Comparison of ENCODE assay signal across 28 cellular contexts in the genomic region with DNA sequence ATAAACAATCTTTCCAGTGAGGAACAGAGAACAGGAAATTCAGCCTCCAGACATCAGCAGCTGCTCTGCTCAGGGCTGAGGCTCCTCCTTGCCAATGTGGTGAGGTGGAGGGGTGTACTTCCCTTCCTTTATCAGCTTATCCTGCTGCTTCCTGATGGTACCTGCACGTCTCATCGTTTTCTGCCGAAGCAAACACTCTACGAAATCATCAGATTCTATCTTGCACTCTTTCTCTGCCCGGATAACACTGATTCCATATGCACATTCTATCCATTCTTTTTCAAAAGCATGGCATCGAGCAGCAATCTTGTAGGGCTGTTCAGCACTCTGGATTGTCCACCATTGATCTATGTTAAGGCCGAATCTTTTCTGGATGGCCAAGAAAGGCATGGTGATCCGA. TPM values are rescaled to one million over a fixed set of nuclear protein-coding genes. Genes with fewer than 3 reads are reported as not detected.
"Had no signal": no experiment of that assay in that cellular context is flagged by ENCODE, and none has a peak within 500 bp of the region (broad histone marks: within the 10 kb centered on the region; RNA-seq: fewer than 3 reads in every experiment).

No MANE protein-coding gene starts in this region.

- H3K9me3 ChIP-seq: gastrocnemius medialis, lower lobe of right lung, prostate gland, right atrium auricular region, thyroid gland had no signal

- H3K36me3 Mint-ChIP-seq: neural progenitor cell, type B pancreatic cell had no signal

- H3K4me1 ChIP-seq: gastrocnemius medialis had no signal

- H3K27ac Mint-ChIP-seq: naive thymus-derived CD8-positive, alpha-beta T cell; neural progenitor cell; stimulated activated naive CD8-positive, alpha-beta T cell treated with anti-CD3 and anti-CD28 coated beads, Interleukin-15, amount 100 ng/mL, for 72 hours; type B pancreatic cell had no signal

- H3K9ac ChIP-seq: neural progenitor cell, parathyroid adenoma had no signal

- H3K27ac ChIP-seq: coronary artery, epithelial cell of prostate, gastrocnemius medialis, lower lobe of right lung, neural progenitor cell, parathyroid adenoma, prostate gland, right atrium auricular region, thyroid gland had no signal

- DNase-seq: foreskin fibroblast; gastrocnemius medialis; head of caudate nucleus; left ventricle myocardium superior; lower lobe of right lung; naive thymus-derived CD8-positive, alpha-beta T cell; stimulated activated CD4-positive, alpha-beta T cell treated with anti-CD3 and anti-CD28 coated beads, Interleukin-12 subunit alpha, Interleukin-12 subunit beta, amount 100 ng/mL, for 4 hours; stimulated activated CD4-positive, alpha-beta T cell treated with anti-CD3 and anti-CD28 coated beads, Interleukin-1b, Interleukin-23, amount 100 ng/mL, for 48 hours; stimulated activated CD4-positive, alpha-beta T cell treated with anti-CD3 and anti-CD28 coated beads, Interleukin-4, amount 100 ng/mL, for 1 hour; stimulated activated CD8-positive, alpha-beta memory T cell treated with anti-CD3 and anti-CD28 coated beads, Interleukin-4, amount 100 ng/mL, for 48 hours; stimulated activated naive CD4-positive, alpha-beta T cell; stimulated activated naive CD8-positive, alpha-beta T cell treated with anti-CD3 and anti-CD28 coated beads, Interleukin-15, amount 100 ng/mL, for 72 hours; thyroid gland had no signal

- H2AFZ ChIP-seq: neural progenitor cell, parathyroid adenoma had no signal

- H3K36me3 ChIP-seq: gastrocnemius medialis, lower lobe of right lung, neural progenitor cell, prostate gland, right atrium auricular region, thyroid gland had no signal

- ATAC-seq: esophagus mucosa; gastrocnemius medialis; left ventricle myocardium superior; lower lobe of right lung; naive thymus-derived CD8-positive, alpha-beta T cell; sciatic nerve; stimulated activated naive CD8-positive, alpha-beta T cell treated with anti-CD3 and anti-CD28 coated beads, Interleukin-15, amount 100 ng/mL, for 72 hours had no signal

- H3K79me2 ChIP-seq: parathyroid adenoma had no signal

- H3K4me3 ChIP-seq: coronary artery, gastrocnemius medialis, lower lobe of right lung, neural progenitor cell, prostate gland, right atrium auricular region, smooth muscle cell, thyroid gland had no signal

- H3K4me2 ChIP-seq: neural progenitor cell, smooth muscle cell had no signal

- H3K9me3 Mint-ChIP-seq: naive thymus-derived CD8-positive, alpha-beta T cell; neural progenitor cell; stimulated activated naive CD8-positive, alpha-beta T cell treated with anti-CD3 and anti-CD28 coated beads, Interleukin-15, amount 100 ng/mL, for 72 hours; type B pancreatic cell had no signal

- H3K27me3 ChIP-seq: right atrium auricular region, thyroid gland had no signal

- H3K4me3 Mint-ChIP-seq: neural progenitor cell; stimulated activated naive CD8-positive, alpha-beta T cell treated with anti-CD3 and anti-CD28 coated beads, Interleukin-15, amount 100 ng/mL, for 72 hours; type B pancreatic cell had no signal

RNA-seq across cellular contexts. Expression of a gene that starts 15.4 kb away (rescaled TPM):
- total RNA-seq: dermis microvascular lymphatic vessel endothelial cell; esophagus mucosa; gastrocnemius medialis; glomerular endothelial cell; left ventricle myocardium superior; lower lobe of right lung; mesenteric fat pad; naive thymus-derived CD8-positive, alpha-beta T cell; osteoblast; sciatic nerve; smooth muscle cell; thyroid gland had no signal
- polyA plus RNA-seq: keratinocyte, smooth muscle cell had no signal

RNA-seq across cellular contexts. Expression of a gene that starts 21.7 kb away (rescaled TPM):
- polyA plus RNA-seq: keratinocyte had no signal
